ENCODE assay signal across 23 cellular contexts in genomic region chr1:165748550-165748949, GRCh38.
"Had no signal": no experiment of that assay in that cellular context is flagged by ENCODE, and none has a peak within 500 bp of the region (broad histone marks: within the 10 kb centered on the region; RNA-seq: fewer than 3 reads in every experiment).

No MANE protein-coding gene starts in this region.

- H3K4me1 Mint-ChIP-seq: activated CD4-positive, alpha-beta memory T cell treated with anti-CD3 and anti-CD28 coated beads, Interleukin-2, amount 10 ng/mL, durations not matched to agents 7 days and 5 days; activated CD4-positive, alpha-beta T cell treated with anti-CD3 and anti-CD28 coated beads for 36 hours; activated naive CD8-positive, alpha-beta T cell treated with anti-CD3 and anti-CD28 coated beads for 36 hours had no signal

- H3K27ac Mint-ChIP-seq: activated CD4-positive, alpha-beta memory T cell treated with anti-CD3 and anti-CD28 coated beads, Interleukin-2, amount 10 ng/mL, durations not matched to agents 7 days and 5 days; activated CD4-positive, alpha-beta T cell treated with anti-CD3 and anti-CD28 coated beads for 36 hours; activated naive CD4-positive, alpha-beta T cell treated with anti-CD3 and anti-CD28 coated beads for 36 hours; activated naive CD8-positive, alpha-beta T cell treated with anti-CD3 and anti-CD28 coated beads for 36 hours; activated T-helper 17 cell treated with anti-CD3 and anti-CD28 coated beads, Interleukin-2, amount 50 U/mL, for 72 hours had no signal

- DNase-seq: activated CD4-positive, alpha-beta memory T cell treated with anti-CD3 and anti-CD28 coated beads, Interleukin-2, amount 10 ng/mL, durations not matched to agents 7 days and 5 days; activated CD4-positive, alpha-beta T cell treated with anti-CD3 and anti-CD28 coated beads for 36 hours; activated CD4-positive, alpha-beta T cell treated with anti-CD3 and anti-CD28 coated beads, Interleukin-2, amount 50 U/mL, for 1 hour; activated CD4-positive, CD25-positive, alpha-beta regulatory T cell; activated gamma-delta T cell; activated naive CD4-positive, alpha-beta T cell treated with anti-CD3 and anti-CD28 coated beads for 36 hours; activated naive CD8-positive, alpha-beta T cell treated with anti-CD3 and anti-CD28 coated beads for 36 hours; activated T-cell treated with anti-CD3 and anti-CD28 coated beads for 4 hours; activated T-cell treated with anti-CD3 and anti-CD28 coated beads, Interleukin-2, amount 50 U/mL, for 48 hours; adrenal gland; anterior cingulate cortex; Karpas-422; NCI-H1048; NCI-H146; NCI-H187 treated with DMSO at 0.1 percent for 48 hours; NCI-H2081 treated with DMSO at 0.1 percent for 48 hours; NCI-H446; NCI-H524; PC-3; SHP77 treated with DMSO at 0.1 percent for 48 hours; T-helper 2 cell; T1000 had no signal

- H3K4me3 Mint-ChIP-seq: activated CD4-positive, alpha-beta memory T cell treated with anti-CD3 and anti-CD28 coated beads, Interleukin-2, amount 10 ng/mL, durations not matched to agents 7 days and 5 days; activated CD4-positive, alpha-beta T cell treated with anti-CD3 and anti-CD28 coated beads for 36 hours; activated naive CD4-positive, alpha-beta T cell treated with anti-CD3 and anti-CD28 coated beads for 36 hours; activated naive CD8-positive, alpha-beta T cell treated with anti-CD3 and anti-CD28 coated beads for 36 hours; activated T-helper 17 cell treated with anti-CD3 and anti-CD28 coated beads, Interleukin-2, amount 50 U/mL, for 72 hours had no signal

- H3K4me1 ChIP-seq: adrenal gland had no signal

- H3K27me3 ChIP-seq: adrenal gland had no signal

- ATAC-seq: activated CD4-positive, alpha-beta T cell treated with anti-CD3 and anti-CD28 coated beads for 36 hours; activated T-helper 17 cell treated with anti-CD3 and anti-CD28 coated beads, Interleukin-2, amount 50 U/mL, for 72 hours; PC-3 had no signal

- H3K4me3 ChIP-seq: adrenal gland had no signal

- H3K9me3 Mint-ChIP-seq: activated CD4-positive, alpha-beta memory T cell treated with anti-CD3 and anti-CD28 coated beads, Interleukin-2, amount 10 ng/mL, durations not matched to agents 7 days and 5 days; activated naive CD4-positive, alpha-beta T cell treated with anti-CD3 and anti-CD28 coated beads for 36 hours; activated naive CD8-positive, alpha-beta T cell treated with anti-CD3 and anti-CD28 coated beads for 36 hours; activated T-helper 17 cell treated with anti-CD3 and anti-CD28 coated beads, Interleukin-2, amount 50 U/mL, for 72 hours had no signal

- H3K9me3 ChIP-seq: adrenal gland had no signal

- H3K27me3 Mint-ChIP-seq: activated CD4-positive, alpha-beta memory T cell treated with anti-CD3 and anti-CD28 coated beads, Interleukin-2, amount 10 ng/mL, durations not matched to agents 7 days and 5 days; activated CD4-positive, alpha-beta T cell treated with anti-CD3 and anti-CD28 coated beads for 36 hours; activated naive CD8-positive, alpha-beta T cell treated with anti-CD3 and anti-CD28 coated beads for 36 hours; activated T-helper 17 cell treated with anti-CD3 and anti-CD28 coated beads, Interleukin-2, amount 50 U/mL, for 72 hours had no signal
